1 cellular context compared by ENCODE assay signal in genomic region chrX:103411721-103412120, GRCh38. TPM values are rescaled to one million over a fixed set of nuclear protein-coding genes. Genes with fewer than 3 reads are reported as not detected.
"Had no signal": no experiment of that assay in that cellular context is flagged by ENCODE, and none has a peak within 500 bp of the region (broad histone marks: within the 10 kb centered on the region; RNA-seq: fewer than 3 reads in every experiment).

No MANE protein-coding gene starts in this region.

RNA-seq across cellular contexts. Expression of gene BEX3, which starts 35.4 kb away (rescaled TPM):
- total RNA-seq: HT-29 had no signal
